Comparison of ENCODE assay signal across 8 cellular contexts in genomic region chr7:100673302-100673941, GRCh38. TPM values are rescaled to one million over a fixed set of nuclear protein-coding genes. Genes with fewer than 3 reads are reported as not detected.
DNase-seq lines count a peak whose midpoint lies in the region; ATAC-seq and TF ChIP-seq lines count a peak whose summit lies in the region.

GNB2 (plus strand) TSS chr7:100673740; CDS start chr7:100676266, 2,526 bp downstream.

- ATAC-seq in stimulated activated naive CD8-positive, alpha-beta T cell treated with anti-CD3 and anti-CD28 coated beads, Interleukin-15, amount 100 ng/mL, for 72 hours: peak; percentile 75

- H3K4me1 Mint-ChIP-seq in H9 (peaks cover 4 to 7% of the 10 kb centered on the region in 2 experiments; a peak in 3 of 4 replicates), nephron progenitor cell (peaks cover 16% of the 10 kb centered on the region)
- peaks cover 29% of the 10 kb centered on the region for H3K4me1 Mint-ChIP-seq in stimulated activated naive CD8-positive, alpha-beta T cell treated with anti-CD3 and anti-CD28 coated beads, Interleukin-15, amount 100 ng/mL, for 72 hours

- H3K9ac ChIP-seq in H9 (ENCODE audit: extremely low read depth, insufficient read length, low read length): peak within 1 kb of the TSS; percentile 78

- no peaks in the 10 kb centered on the region for H3K9me3 Mint-ChIP-seq in H9
- no peaks in the 10 kb centered on the region for H3K9me3 Mint-ChIP-seq in nephron progenitor cell
- no peaks in the 10 kb centered on the region for H3K9me3 Mint-ChIP-seq in stimulated activated naive CD8-positive, alpha-beta T cell treated with anti-CD3 and anti-CD28 coated beads, Interleukin-15, amount 100 ng/mL, for 72 hours

- DNase-seq in ELF-1 (ENCODE audit: low read depth, low spot score): peak; percentile 100
- DNase-seq in H9: peak; percentile 99
- DNase-seq in MG63: peak; percentile 97
- DNase-seq in SHP77 treated with DMSO at 0.1 percent for 48 hours (lab: John Stamatoyannopoulos, UW): peak; percentile 85
- peak; percentile 99 for DNase-seq in activated effector memory CD4-positive, alpha-beta T cell treated with anti-CD3 and anti-CD28 coated beads, Interleukin-2, amount 50 U/mL, for 16 hours
- peak; percentile 99 for DNase-seq in fibroblast of the aortic adventitia (ENCODE audit: low read depth)
- DNase-seq in nephron progenitor cell: peak; percentile 100
- DNase-seq in stimulated activated naive CD8-positive, alpha-beta T cell treated with anti-CD3 and anti-CD28 coated beads, Interleukin-15, amount 100 ng/mL, for 72 hours: peak; percentile 98 to 99

- no peak within 1 kb of the TSS for H2BK20ac ChIP-seq in H9 (ENCODE audit: low read depth, low read length, poor library complexity, severe bottlenecking)

- H2BK12ac ChIP-seq in H9 (ENCODE audit: insufficient read length, low read depth, low read length): peak within 1 kb of the TSS; percentile 12

- H3K23ac ChIP-seq in H9 (ENCODE audit: insufficient read length, low read depth, low read length): no peak within 1 kb of the TSS

- H3K79me1 ChIP-seq in H9 (ENCODE audit: insufficient read depth, low read depth, low read length, poor library complexity, severe bottlenecking): no peaks in the 10 kb centered on the region

- peak within 1 kb of the TSS; percentile 92 for H3K14ac ChIP-seq in H9 (ENCODE audit: insufficient read depth, low read length)

- peak within 1 kb of the TSS; percentile 95 for H3K18ac ChIP-seq in H9 (ENCODE audit: insufficient read length, low read depth, low read length)

- no peak within 1 kb of the TSS for H4K91ac ChIP-seq in H9 (ENCODE audit: insufficient read length, low read depth, low read length)

- WGBS in H9 (ENCODE audit: extremely low coverage, insufficient read length, low lambda C conversion rate): no CpG with 5 or more reads among the region's 65 CpGs

- TF ChIP-seq CTCF in H9 (conservative IDR thresholded peaks at IDR 0.05) (no peak), fibroblast of the aortic adventitia (IDR thresholded peaks at IDR 0.05; ENCODE audit: insufficient read depth, low read length) (no peak), nephron progenitor cell (IDR thresholded peaks at IDR 0.05) (no peak)

- peak within 1 kb of the TSS; percentile 23 for H4K5ac ChIP-seq in H9 (ENCODE audit: insufficient read length, low read depth, low read length)

- H2AK5ac ChIP-seq in H9 (ENCODE audit: insufficient read length, low read length): no peak within 1 kb of the TSS

- no peaks in the 10 kb centered on the region for H4K20me1 ChIP-seq in H9 (ENCODE audit: control insufficient read depth, insufficient read depth, insufficient read length)

- no peaks in the 10 kb centered on the region for H3K9me3 ChIP-seq in H9 (ENCODE audit: control insufficient read depth, low read depth, low read length)
- H3K9me3 ChIP-seq in MG63: no peaks in the 10 kb centered on the region

- H3K4ac ChIP-seq in H9 (ENCODE audit: low read depth, low read length): no peak within 1 kb of the TSS

- H3K4me3 Mint-ChIP-seq in H9 (peak within 1 kb of the TSS; percentile 83 to 92), nephron progenitor cell (peak within 1 kb of the TSS; percentile 92)
- H3K4me3 Mint-ChIP-seq in stimulated activated naive CD8-positive, alpha-beta T cell treated with anti-CD3 and anti-CD28 coated beads, Interleukin-15, amount 100 ng/mL, for 72 hours: peak within 1 kb of the TSS; percentile 90 to 91

- peaks cover 18% of the 10 kb centered on the region for H3K36me3 ChIP-seq in MG63

- no peak within 1 kb of the TSS for H3K56ac ChIP-seq in H9 (ENCODE audit: insufficient read length, low read depth, low read length)

- peak within 1 kb of the TSS; percentile 30 for H2BK5ac ChIP-seq in H9 (ENCODE audit: insufficient read length, low read length)

- no peak within 1 kb of the TSS for H3T11ph ChIP-seq in H9 (ENCODE audit: low read length)

- peaks cover 20% of the 10 kb centered on the region for H3K23me2 ChIP-seq in H9 (ENCODE audit: insufficient read length, low read depth, low read length, poor library complexity, severe bottlenecking)

- H3K27me3 ChIP-seq in H9 (ENCODE audit: insufficient read depth, low read length): no peaks in the 10 kb centered on the region
- no peaks in the 10 kb centered on the region for H3K27me3 ChIP-seq in MG63

- no peaks in the 10 kb centered on the region for H3K4me1 ChIP-seq in H9 (ENCODE audit: insufficient read depth, low read length)

- H3K27me3 Mint-ChIP-seq in H9 (ENCODE audit: low read depth): peaks cover 36% of the 10 kb centered on the region
- H3K27me3 Mint-ChIP-seq in nephron progenitor cell (ENCODE audit: low read depth, poor library complexity): peaks cover 43% of the 10 kb centered on the region
- H3K27me3 Mint-ChIP-seq in stimulated activated naive CD8-positive, alpha-beta T cell treated with anti-CD3 and anti-CD28 coated beads, Interleukin-15, amount 100 ng/mL, for 72 hours: no peaks in the 10 kb centered on the region

- H2BK15ac ChIP-seq in H9 (ENCODE audit: low read depth, low read length): no peak within 1 kb of the TSS

- peak within 1 kb of the TSS; percentile 98 to 100 (median 99) for H3K27ac Mint-ChIP-seq in H9
- H3K27ac Mint-ChIP-seq in nephron progenitor cell: peak within 1 kb of the TSS; percentile 99
- H3K27ac Mint-ChIP-seq in stimulated activated naive CD8-positive, alpha-beta T cell treated with anti-CD3 and anti-CD28 coated beads, Interleukin-15, amount 100 ng/mL, for 72 hours: peak within 1 kb of the TSS; percentile 97 to 98

- H3K36me3 Mint-ChIP-seq in H9 (ENCODE audit: insufficient read depth in 1 of 3, low read depth in 3 of 3) (peaks cover 8 to 16% (median 16%) of the 10 kb centered on the region in 3 experiments; a peak in 6 of 7 replicates), nephron progenitor cell (ENCODE audit: low read depth) (peaks cover 7% of the 10 kb centered on the region)

- peak within 1 kb of the TSS; percentile 75 for H3K4me2 ChIP-seq in H9 (ENCODE audit: insufficient read depth, insufficient read length, low read length)

- H2AFZ ChIP-seq in H9 (ENCODE audit: low read length): no peak within 1 kb of the TSS

- H4K8ac ChIP-seq in H9 (replicated peaks; ENCODE audit: insufficient read length, low read depth, low read length): no peak within 1 kb of the TSS

- H2BK120ac ChIP-seq in H9 (ENCODE audit: low read depth, low read length, poor library complexity, severe bottlenecking): no peak within 1 kb of the TSS

- no peaks in the 10 kb centered on the region for H3K79me2 ChIP-seq in H9 (ENCODE audit: insufficient read depth, low read length)

- H3K27ac ChIP-seq in H9 (ENCODE audit: insufficient read length, low read depth, low read length): peak within 1 kb of the TSS; percentile 86

- H3K4me3 ChIP-seq in MG63 (peak within 1 kb of the TSS; percentile 92), fibroblast of the aortic adventitia (ENCODE audit: low read depth, low read length) (peak within 1 kb of the TSS; percentile 85)

RNA-seq across cellular contexts. Expression of gene GNB2, which starts in this region (rescaled TPM):
- 171 and 174 TPM in 2 replicates for total RNA-seq in H9 (2021)
- total RNA-seq in MG63 (2014; rRNA removed; shearing (Covaris generic); ENCODE audit: low replicate concordance): 128 and 174 TPM in 2 replicates
- 38.5 and 89.1 TPM in 2 replicates for total RNA-seq in fibroblast of the aortic adventitia (ENCODE audit: low replicate concordance)

Comparison
In these comparisons a context has a peak if more than half of its experiments do, and no peak if none do; other contexts are left out.
1. Peak in every context shown above with its lines: DNase-seq, ATAC-seq, H3K4me3 ChIP-seq and H3K27ac ChIP-seq.